In the genomic region with DNA sequence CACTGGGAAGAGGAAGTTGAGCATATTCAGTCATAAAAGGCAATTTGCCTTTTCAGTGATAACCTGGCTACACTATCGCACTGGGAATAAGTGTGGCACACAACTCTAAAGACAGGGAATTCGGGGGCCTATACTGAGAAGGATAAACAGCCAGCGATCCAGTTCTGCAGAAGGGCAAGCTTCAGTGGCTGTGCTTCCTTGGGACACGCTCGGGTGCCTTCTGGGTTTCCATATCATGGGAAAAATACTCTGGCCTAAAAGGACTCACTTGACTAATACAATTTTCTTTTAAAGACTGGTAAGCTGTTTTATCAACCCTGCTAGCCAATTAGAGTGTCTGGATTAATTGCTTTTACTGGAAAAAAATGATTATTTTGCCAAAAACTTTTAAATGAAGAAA, we compare ENCODE assay signal across 33 cellular contexts. TPM values are rescaled to one million over a fixed set of nuclear protein-coding genes. Genes with fewer than 3 reads are reported as not detected.
"Had no signal": no experiment of that assay in that cellular context is flagged by ENCODE, and none has a peak within 500 bp of the region (broad histone marks: within the 10 kb centered on the region; RNA-seq: fewer than 3 reads in every experiment).

No MANE protein-coding gene starts in this region.

- H3K4me3 Mint-ChIP-seq: activated B cell treated with CpG ODN at 0.5 μM for 24 hours; activated CD8-positive, alpha-beta memory T cell treated with anti-CD3 and anti-CD28 coated beads, Interleukin-2, amount 10 ng/mL, durations not matched to agents 7 days and 5 days; activated CD8-positive, alpha-beta T cell treated with anti-CD3 and anti-CD28 coated beads for 36 hours; activated naive CD4-positive, alpha-beta T cell treated with anti-CD3 and anti-CD28 coated beads for 36 hours; activated naive CD4-positive, alpha-beta T cell treated with anti-CD3 and anti-CD28 coated beads, Interleukin-2, amount 50 U/mL, for 24 hours; activated naive CD8-positive, alpha-beta T cell treated with anti-CD3 and anti-CD28 coated beads for 36 hours; activated naive CD8-positive, alpha-beta T cell treated with anti-CD3 and anti-CD28 coated beads, Interleukin-2, amount 50 U/mL, for 24 hours; activated T-helper 1 cell treated with anti-CD3 and anti-CD28 coated beads, Interleukin-12 subunit alpha, Interleukin-12 subunit beta, Interleukin-2, Interleukin-4 antibody, amounts not matched to agents 30 ng/mL and 10 ng/mL and 1 ng/mL, durations not matched to agents 14 hours and 24 hours and 36 hours; T-helper 17 cell; T-helper 2 cell treated with Interferon-gamma antibody and Interleukin-4, amounts not matched to agents 5 μg/mL and 100 μg/mL, for 36 hours had no signal

- H3K27me3 Mint-ChIP-seq: activated B cell treated with CpG ODN at 0.5 μM for 24 hours; activated CD8-positive, alpha-beta memory T cell treated with anti-CD3 and anti-CD28 coated beads, Interleukin-2, amount 10 ng/mL, durations not matched to agents 7 days and 5 days; activated CD8-positive, alpha-beta T cell treated with anti-CD3 and anti-CD28 coated beads for 36 hours; activated naive CD4-positive, alpha-beta T cell treated with anti-CD3 and anti-CD28 coated beads, Interleukin-2, amount 50 U/mL, for 24 hours; activated naive CD8-positive, alpha-beta T cell treated with anti-CD3 and anti-CD28 coated beads, Interleukin-2, amount 50 U/mL, for 24 hours; T-helper 17 cell had no signal

- H3K27ac ChIP-seq: adrenal gland, body of pancreas, colonic mucosa, WERI-Rb-1 had no signal

- H3K36me3 ChIP-seq: adrenal gland, colonic mucosa, WERI-Rb-1 had no signal

- H3K9me3 ChIP-seq: adrenal gland, body of pancreas, colonic mucosa had no signal

- H3K4me1 ChIP-seq: adrenal gland, body of pancreas, colonic mucosa had no signal

- H3K27ac Mint-ChIP-seq: activated B cell treated with CpG ODN at 0.5 μM for 24 hours; activated CD8-positive, alpha-beta memory T cell treated with anti-CD3 and anti-CD28 coated beads, Interleukin-2, amount 10 ng/mL, durations not matched to agents 7 days and 5 days; activated CD8-positive, alpha-beta T cell treated with anti-CD3 and anti-CD28 coated beads for 36 hours; activated naive CD4-positive, alpha-beta T cell treated with anti-CD3 and anti-CD28 coated beads for 36 hours; activated naive CD4-positive, alpha-beta T cell treated with anti-CD3 and anti-CD28 coated beads, Interleukin-2, amount 50 U/mL, for 24 hours; activated naive CD8-positive, alpha-beta T cell treated with anti-CD3 and anti-CD28 coated beads for 36 hours; activated naive CD8-positive, alpha-beta T cell treated with anti-CD3 and anti-CD28 coated beads, Interleukin-2, amount 50 U/mL, for 24 hours; activated T-helper 1 cell treated with anti-CD3 and anti-CD28 coated beads, Interleukin-12 subunit alpha, Interleukin-12 subunit beta, Interleukin-2, Interleukin-4 antibody, amounts not matched to agents 30 ng/mL and 10 ng/mL and 1 ng/mL, durations not matched to agents 14 hours and 24 hours and 36 hours; activated T-helper 2 cell treated with anti-CD3 and anti-CD28 coated beads, Interferon-gamma antibody, Interleukin-2, Interleukin-4, amounts not matched to agents 10 μg/mL and 5 μg/mL and 100 μg/mL, durations not matched to agents 14 hours and 24 hours and 36 hours; T-helper 17 cell; T-helper 2 cell treated with Interferon-gamma antibody and Interleukin-4, amounts not matched to agents 5 μg/mL and 100 μg/mL, for 36 hours had no signal

- H3K27me3 ChIP-seq: adrenal gland, body of pancreas, colonic mucosa had no signal

- DNase-seq: activated B cell treated with CpG ODN at 0.5 μM for 24 hours; activated CD4-positive, alpha-beta T cell treated with anti-CD3 and anti-CD28 coated beads for 48 hours; activated CD4-positive, alpha-beta T cell treated with anti-CD3 and anti-CD28 coated beads, Interleukin-2, amount 50 U/mL, for 1 hour; activated CD4-positive, alpha-beta T cell treated with anti-CD3 and anti-CD28 coated beads, Interleukin-2, amount 50 U/mL, for 48 hours; activated CD8-positive, alpha-beta memory T cell treated with anti-CD3 and anti-CD28 coated beads, Interleukin-2, amount 10 ng/mL, durations not matched to agents 7 days and 5 days; activated CD8-positive, alpha-beta memory T cell treated with anti-CD3 and anti-CD28 coated beads, Interleukin-2, amount 50 U/mL, for 4 hours; activated CD8-positive, alpha-beta T cell treated with anti-CD3 and anti-CD28 coated beads for 36 hours; activated effector memory CD4-positive, alpha-beta T cell treated with anti-CD3 and anti-CD28 coated beads, Interleukin-2, amount 50 U/mL, for 16 hours; activated naive CD4-positive, alpha-beta T cell treated with anti-CD3 and anti-CD28 coated beads for 36 hours; activated naive CD8-positive, alpha-beta T cell treated with anti-CD3 and anti-CD28 coated beads for 36 hours; activated naive CD8-positive, alpha-beta T cell treated with anti-CD3 and anti-CD28 coated beads, Interleukin-2, amount 50 U/mL, for 24 hours; activated T-cell treated with anti-CD3 and anti-CD28 coated beads, Interleukin-2, amount 50 U/mL, for 1 hour; activated T-cell treated with anti-CD3 and anti-CD28 coated beads, Interleukin-2, amount 50 U/mL, for 48 hours; adrenal gland; amygdala; aorta; body of pancreas; central memory CD4-positive, alpha-beta T cell; cerebellar nuclear complex; colonic mucosa; effector CD8-positive, alpha-beta T cell; foreskin fibroblast; T-helper 1 cell; T-helper 17 cell; T1000; WERI-Rb-1 had no signal

- H3K4me1 Mint-ChIP-seq: activated B cell treated with CpG ODN at 0.5 μM for 24 hours; activated CD8-positive, alpha-beta memory T cell treated with anti-CD3 and anti-CD28 coated beads, Interleukin-2, amount 10 ng/mL, durations not matched to agents 7 days and 5 days; activated naive CD4-positive, alpha-beta T cell treated with anti-CD3 and anti-CD28 coated beads, Interleukin-2, amount 50 U/mL, for 24 hours; activated naive CD8-positive, alpha-beta T cell treated with anti-CD3 and anti-CD28 coated beads for 36 hours; activated naive CD8-positive, alpha-beta T cell treated with anti-CD3 and anti-CD28 coated beads, Interleukin-2, amount 50 U/mL, for 24 hours; T-helper 17 cell had no signal

- H3K4me3 ChIP-seq: adrenal gland, body of pancreas, colonic mucosa had no signal

- H3K9me3 Mint-ChIP-seq: activated CD8-positive, alpha-beta T cell treated with anti-CD3 and anti-CD28 coated beads for 36 hours; activated naive CD4-positive, alpha-beta T cell treated with anti-CD3 and anti-CD28 coated beads for 36 hours; activated naive CD8-positive, alpha-beta T cell treated with anti-CD3 and anti-CD28 coated beads, Interleukin-2, amount 50 U/mL, for 24 hours; activated T-helper 1 cell treated with anti-CD3 and anti-CD28 coated beads, Interleukin-12 subunit alpha, Interleukin-12 subunit beta, Interleukin-2, Interleukin-4 antibody, amounts not matched to agents 30 ng/mL and 10 ng/mL and 1 ng/mL, durations not matched to agents 14 hours and 24 hours and 36 hours; activated T-helper 2 cell treated with anti-CD3 and anti-CD28 coated beads, Interferon-gamma antibody, Interleukin-2, Interleukin-4, amounts not matched to agents 10 μg/mL and 5 μg/mL and 100 μg/mL, durations not matched to agents 14 hours and 24 hours and 36 hours; T-helper 2 cell treated with Interferon-gamma antibody and Interleukin-4, amounts not matched to agents 5 μg/mL and 100 μg/mL, for 36 hours had no signal

- ATAC-seq: activated CD4-positive, CD25-positive, alpha-beta regulatory T cell treated with anti-CD3 and anti-CD28 coated beads, Interleukin-2, amount 50 U/mL, for 24 hours; activated CD8-positive, alpha-beta memory T cell treated with anti-CD3 and anti-CD28 coated beads, Interleukin-2, amount 10 ng/mL, durations not matched to agents 7 days and 5 days; activated CD8-positive, alpha-beta T cell treated with anti-CD3 and anti-CD28 coated beads for 36 hours; activated naive CD8-positive, alpha-beta T cell treated with anti-CD3 and anti-CD28 coated beads, Interleukin-2, amount 50 U/mL, for 24 hours; body of pancreas; esophagus mucosa; T-helper 17 cell had no signal

- H3K36me3 Mint-ChIP-seq: activated CD8-positive, alpha-beta memory T cell treated with anti-CD3 and anti-CD28 coated beads, Interleukin-2, amount 10 ng/mL, durations not matched to agents 7 days and 5 days; activated naive CD4-positive, alpha-beta T cell treated with anti-CD3 and anti-CD28 coated beads, Interleukin-2, amount 50 U/mL, for 24 hours; activated naive CD8-positive, alpha-beta T cell treated with anti-CD3 and anti-CD28 coated beads for 36 hours had no signal

RNA-seq across cellular contexts. Expression of a gene that starts 58.5 kb away (rescaled TPM):
- total RNA-seq: activated B cell treated with CpG ODN at 0.5 μM for 24 hours; activated CD8-positive, alpha-beta memory T cell treated with anti-CD3 and anti-CD28 coated beads for 36 hours; activated CD8-positive, alpha-beta memory T cell treated with anti-CD3 and anti-CD28 coated beads, Interleukin-2, amount 10 ng/mL, durations not matched to agents 7 days and 5 days; activated CD8-positive, alpha-beta T cell treated with anti-CD3 and anti-CD28 coated beads for 36 hours; activated naive CD4-positive, alpha-beta T cell treated with anti-CD3 and anti-CD28 coated beads for 36 hours; activated naive CD8-positive, alpha-beta T cell treated with anti-CD3 and anti-CD28 coated beads for 36 hours; activated T-helper 1 cell treated with anti-CD3 and anti-CD28 coated beads, Interleukin-12 subunit alpha, Interleukin-12 subunit beta, Interleukin-2, Interleukin-4 antibody, amounts not matched to agents 30 ng/mL and 10 ng/mL and 1 ng/mL, durations not matched to agents 14 hours and 24 hours and 36 hours; T-helper 17 cell had no signal
